In genomic region chr5:140840978-140841962, GRCh38 we compare ENCODE assay signal across 10 cellular contexts. TPM values are rescaled to one million over a fixed set of nuclear protein-coding genes. Genes with fewer than 3 reads are reported as not detected.
A peak's percentile ranks its signal among the peaks of the same experiment; 100 is the strongest.
DNase-seq lines count a peak whose midpoint lies in the region; ATAC-seq and TF ChIP-seq lines count a peak whose summit lies in the region.
"Had no signal": no experiment of that assay in that cellular context is flagged by ENCODE, and none has a peak within 500 bp of the region (broad histone marks: within the 10 kb centered on the region; RNA-seq: fewer than 3 reads in every experiment).

A gene with protein sequence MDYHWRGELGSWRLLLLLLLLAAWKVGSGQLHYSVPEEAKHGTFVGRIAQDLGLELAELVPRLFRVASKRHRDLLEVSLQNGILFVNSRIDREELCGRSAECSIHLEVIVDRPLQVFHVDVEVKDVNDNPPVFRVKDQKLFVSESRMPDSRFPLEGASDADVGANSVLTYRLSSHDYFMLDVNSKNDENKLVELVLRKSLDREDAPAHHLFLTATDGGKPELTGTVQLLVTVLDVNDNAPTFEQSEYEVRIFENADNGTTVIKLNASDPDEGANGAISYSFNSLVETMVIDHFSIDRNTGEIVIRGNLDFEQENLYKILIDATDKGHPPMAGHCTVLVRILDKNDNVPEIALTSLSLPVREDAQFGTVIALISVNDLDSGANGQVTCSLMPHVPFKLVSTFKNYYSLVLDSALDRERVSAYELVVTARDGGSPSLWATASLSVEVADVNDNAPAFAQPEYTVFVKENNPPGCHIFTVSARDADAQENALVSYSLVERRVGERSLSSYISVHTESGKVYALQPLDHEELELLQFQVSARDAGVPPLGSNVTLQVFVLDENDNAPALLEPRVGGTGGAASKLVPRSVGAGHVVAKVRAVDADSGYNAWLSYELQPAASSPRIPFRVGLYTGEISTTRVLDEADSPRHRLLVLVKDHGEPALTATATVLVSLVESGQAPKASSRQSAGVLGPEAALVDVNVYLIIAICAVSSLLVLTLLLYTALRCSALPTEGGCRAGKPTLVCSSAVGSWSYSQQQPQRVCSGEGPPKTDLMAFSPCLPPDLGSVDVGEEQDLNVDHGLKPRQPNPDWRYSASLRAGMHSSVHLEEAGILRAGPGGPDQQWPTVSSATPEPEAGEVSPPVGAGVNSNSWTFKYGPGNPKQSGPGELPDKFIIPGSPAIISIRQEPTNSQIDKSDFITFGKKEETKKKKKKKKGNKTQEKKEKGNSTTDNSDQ (plus strand): TSS chr5:140841187. CDS start chr5:140841322, 135 bp downstream.

- CTCF ChIA-PET in activated CD8-positive, alpha-beta memory T cell treated with anti-CD3 and anti-CD28 coated beads, Interleukin-2, amount 10 ng/mL, durations not matched to agents 7 days and 5 days (lab: Charles Lee) = interaction anchor here (1.1 to 1.2 kb wide), 2 partner anchors 18 to 336 kb away, joined by 3 to 4 read pairs; partner anchors contain the start of gene PCDHB8

- no peak within 1 kb of the TSS for H3K4me3 Mint-ChIP-seq in activated CD8-positive, alpha-beta memory T cell treated with anti-CD3 and anti-CD28 coated beads, Interleukin-2, amount 10 ng/mL, durations not matched to agents 7 days and 5 days
- peak within 1 kb of the TSS; percentile 38 for H3K4me3 Mint-ChIP-seq in progenitor cell of endocrine pancreas (ENCODE audit: low read depth)
- H3K4me3 Mint-ChIP-seq in immature natural killer cell = peak within 1 kb of the TSS in 1 of 5 donors; percentile 41

- H3K4me1 Mint-ChIP-seq in activated CD8-positive, alpha-beta memory T cell treated with anti-CD3 and anti-CD28 coated beads, Interleukin-2, amount 10 ng/mL, durations not matched to agents 7 days and 5 days = no peaks in the 10 kb centered on the region
- no peaks in the 10 kb centered on the region for H3K4me1 Mint-ChIP-seq in progenitor cell of endocrine pancreas (ENCODE audit: low read depth)
- H3K4me1 Mint-ChIP-seq in immature natural killer cell = peaks cover 0 to 2% of the 10 kb centered on the region in 2 donors
- H3K4me1 Mint-ChIP-seq: CD4-positive, CD25-positive, alpha-beta regulatory T cell had no signal

- TF ChIP-seq CTCF in progenitor cell of endocrine pancreas (IDR thresholded peaks at IDR 0.05; ENCODE audit: unreplicated experiment) = no peak

- H3K9me3 Mint-ChIP-seq in activated CD8-positive, alpha-beta memory T cell treated with anti-CD3 and anti-CD28 coated beads, Interleukin-2, amount 10 ng/mL, durations not matched to agents 7 days and 5 days (ENCODE audit: low read depth) = peaks cover 12% of the 10 kb centered on the region
- H3K9me3 Mint-ChIP-seq in progenitor cell of endocrine pancreas (ENCODE audit: low read depth) (peaks cover 27% of the 10 kb centered on the region), immature natural killer cell (peaks cover 9 to 29% (median 18%) of the 10 kb centered on the region in 6 donors)

- H3K27ac Mint-ChIP-seq in activated CD8-positive, alpha-beta memory T cell treated with anti-CD3 and anti-CD28 coated beads, Interleukin-2, amount 10 ng/mL, durations not matched to agents 7 days and 5 days = no peak within 1 kb of the TSS
- H3K27ac Mint-ChIP-seq in progenitor cell of endocrine pancreas = no peak within 1 kb of the TSS
- H3K27ac Mint-ChIP-seq in immature natural killer cell = no peak within 1 kb of the TSS
- H3K27ac Mint-ChIP-seq: CD4-positive, CD25-positive, alpha-beta regulatory T cell had no signal

- ATAC-seq in activated CD8-positive, alpha-beta memory T cell treated with anti-CD3 and anti-CD28 coated beads, Interleukin-2, amount 10 ng/mL, durations not matched to agents 7 days and 5 days = no peak
- no peak for ATAC-seq in GM21717 (IDR thresholded peaks at IDR 0.05; ENCODE audit: unreplicated experiment)

- H3K27me3 Mint-ChIP-seq in activated CD8-positive, alpha-beta memory T cell treated with anti-CD3 and anti-CD28 coated beads, Interleukin-2, amount 10 ng/mL, durations not matched to agents 7 days and 5 days = no peaks in the 10 kb centered on the region
- H3K27me3 Mint-ChIP-seq in progenitor cell of endocrine pancreas = no peaks in the 10 kb centered on the region
- peaks cover 0 to 8% (median 8%) of the 10 kb centered on the region in 3 donors for H3K27me3 Mint-ChIP-seq in immature natural killer cell (ENCODE audit: low read depth in 3 of 3)
- H3K27me3 Mint-ChIP-seq: CD4-positive, CD25-positive, alpha-beta regulatory T cell had no signal

- H3K36me3 Mint-ChIP-seq in activated CD8-positive, alpha-beta memory T cell treated with anti-CD3 and anti-CD28 coated beads, Interleukin-2, amount 10 ng/mL, durations not matched to agents 7 days and 5 days = peaks cover 2% of the 10 kb centered on the region
- H3K36me3 Mint-ChIP-seq in progenitor cell of endocrine pancreas (ENCODE audit: insufficient read depth) = peaks cover 51% of the 10 kb centered on the region
- H3K36me3 Mint-ChIP-seq in immature natural killer cell = peaks cover 0 to 3% (median 0%) of the 10 kb centered on the region in 3 donors
- H3K36me3 Mint-ChIP-seq: CD4-positive, CD25-positive, alpha-beta regulatory T cell had no signal

- peak; percentile 53 for DNase-seq in activated CD8-positive, alpha-beta memory T cell treated with anti-CD3 and anti-CD28 coated beads, Interleukin-2, amount 50 U/mL, for 48 hours
- no peak for DNase-seq in activated CD8-positive, alpha-beta memory T cell treated with anti-CD3 and anti-CD28 coated beads, Interleukin-2, amount 10 ng/mL, durations not matched to agents 7 days and 5 days
- peak; percentile 46 for DNase-seq in NCI-H460 (ENCODE audit: extremely low read depth, low read depth)
- no peak for DNase-seq in cerebellum (ENCODE audit: low spot score)
- no peak for DNase-seq in progenitor cell of endocrine pancreas (ENCODE audit: low spot score, unreplicated experiment)
- no peak for DNase-seq in immature natural killer cell
- no peak for DNase-seq in NCI-H1048 (lab: John Stamatoyannopoulos, UW)
- DNase-seq: T-helper 9 cell had no signal

RNA-seq across cellular contexts. Expression of the gene that starts here (rescaled TPM):
- total RNA-seq in activated CD8-positive, alpha-beta memory T cell treated with anti-CD3 and anti-CD28 coated beads, Interleukin-2, amount 10 ng/mL, durations not matched to agents 7 days and 5 days = not detected
- 0.05 TPM in 1 of 2 replicates, not detected in the other for total RNA-seq in NCI-H460 (2014; rRNA removed; shearing (Covaris generic))
- polyA plus RNA-seq in NCI-H460 (2014; cell fraction: nucleus; rRNA removed) = not detected in 2 replicates
- total RNA-seq in cerebellum (15.9 TPM), progenitor cell of endocrine pancreas (4.9 and 5.1 TPM in 2 replicates)
- not detected for polyA plus RNA-seq in immature natural killer cell
- total RNA-seq: CD4-positive, CD25-positive, alpha-beta regulatory T cell had no signal
- polyA plus RNA-seq: CD4-positive, CD25-positive, alpha-beta regulatory T cell had no signal

Comparison
In these comparisons a context has a peak if more than half of its experiments do, and no peak if none do; other contexts are left out.
1. Peak in DNase-seq in NCI-H460; RNA of the gene not detected or under 1 TPM.